2 cellular contexts compared by ENCODE assay signal in the genomic region with DNA sequence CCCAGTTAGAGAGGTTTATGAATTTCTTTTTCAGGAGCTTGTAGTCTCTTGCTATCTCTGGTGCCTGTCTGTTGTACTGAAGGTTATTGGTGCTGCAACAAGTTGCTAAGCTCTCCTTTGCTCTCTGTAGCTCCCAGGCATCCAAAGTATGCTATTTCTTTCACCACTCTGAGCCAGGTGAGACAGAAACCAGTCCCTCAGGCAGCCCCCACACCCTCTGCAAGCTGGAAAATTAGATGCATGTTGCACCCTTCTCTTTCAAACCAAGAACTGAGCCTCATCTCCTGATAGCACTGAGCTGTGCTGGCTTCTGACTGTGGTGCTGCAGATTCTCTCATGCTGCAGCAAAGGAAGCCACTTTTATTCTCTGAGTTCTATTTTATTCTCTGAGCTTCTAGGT.
TF ChIP-seq lines count a peak whose summit lies in the region.

No MANE protein-coding gene starts in this region.

TF ChIP-seq in GM23338, 12 proteins besides CTCF, POLR2A, EP300 and RAD21 (continues in another document):
- TF ChIP-seq POLR2AphosphoS5 (IDR thresholded peaks at IDR 0.05; ENCODE audit: low read depth) (no peak), NANOG (IDR thresholded peaks at IDR 0.05; ENCODE audit: borderline replicate concordance) (no peak), EZH2phosphoT487 (IDR thresholded peaks at IDR 0.05; ENCODE audit: unreplicated experiment) (no peak), ZNF114 (CRISPR knock-in tag; IDR thresholded peaks at IDR 0.05) (no peak), ZNF331 (CRISPR knock-in tag; IDR thresholded peaks at IDR 0.05; ENCODE audit: low read depth) (no peak), EZH2 (IDR thresholded peaks at IDR 0.05; ENCODE audit: low read depth, unreplicated experiment) (no peak), CREB1 (CRISPR knock-in tag; IDR thresholded peaks at IDR 0.05; ENCODE audit: low read depth) (no peak), JUNB (IDR thresholded peaks at IDR 0.05; ENCODE audit: unreplicated experiment) (no peak), STAT1 (IDR thresholded peaks at IDR 0.05; ENCODE audit: unreplicated experiment) (no peak)
- TF ChIP-seq, protein P1, sequence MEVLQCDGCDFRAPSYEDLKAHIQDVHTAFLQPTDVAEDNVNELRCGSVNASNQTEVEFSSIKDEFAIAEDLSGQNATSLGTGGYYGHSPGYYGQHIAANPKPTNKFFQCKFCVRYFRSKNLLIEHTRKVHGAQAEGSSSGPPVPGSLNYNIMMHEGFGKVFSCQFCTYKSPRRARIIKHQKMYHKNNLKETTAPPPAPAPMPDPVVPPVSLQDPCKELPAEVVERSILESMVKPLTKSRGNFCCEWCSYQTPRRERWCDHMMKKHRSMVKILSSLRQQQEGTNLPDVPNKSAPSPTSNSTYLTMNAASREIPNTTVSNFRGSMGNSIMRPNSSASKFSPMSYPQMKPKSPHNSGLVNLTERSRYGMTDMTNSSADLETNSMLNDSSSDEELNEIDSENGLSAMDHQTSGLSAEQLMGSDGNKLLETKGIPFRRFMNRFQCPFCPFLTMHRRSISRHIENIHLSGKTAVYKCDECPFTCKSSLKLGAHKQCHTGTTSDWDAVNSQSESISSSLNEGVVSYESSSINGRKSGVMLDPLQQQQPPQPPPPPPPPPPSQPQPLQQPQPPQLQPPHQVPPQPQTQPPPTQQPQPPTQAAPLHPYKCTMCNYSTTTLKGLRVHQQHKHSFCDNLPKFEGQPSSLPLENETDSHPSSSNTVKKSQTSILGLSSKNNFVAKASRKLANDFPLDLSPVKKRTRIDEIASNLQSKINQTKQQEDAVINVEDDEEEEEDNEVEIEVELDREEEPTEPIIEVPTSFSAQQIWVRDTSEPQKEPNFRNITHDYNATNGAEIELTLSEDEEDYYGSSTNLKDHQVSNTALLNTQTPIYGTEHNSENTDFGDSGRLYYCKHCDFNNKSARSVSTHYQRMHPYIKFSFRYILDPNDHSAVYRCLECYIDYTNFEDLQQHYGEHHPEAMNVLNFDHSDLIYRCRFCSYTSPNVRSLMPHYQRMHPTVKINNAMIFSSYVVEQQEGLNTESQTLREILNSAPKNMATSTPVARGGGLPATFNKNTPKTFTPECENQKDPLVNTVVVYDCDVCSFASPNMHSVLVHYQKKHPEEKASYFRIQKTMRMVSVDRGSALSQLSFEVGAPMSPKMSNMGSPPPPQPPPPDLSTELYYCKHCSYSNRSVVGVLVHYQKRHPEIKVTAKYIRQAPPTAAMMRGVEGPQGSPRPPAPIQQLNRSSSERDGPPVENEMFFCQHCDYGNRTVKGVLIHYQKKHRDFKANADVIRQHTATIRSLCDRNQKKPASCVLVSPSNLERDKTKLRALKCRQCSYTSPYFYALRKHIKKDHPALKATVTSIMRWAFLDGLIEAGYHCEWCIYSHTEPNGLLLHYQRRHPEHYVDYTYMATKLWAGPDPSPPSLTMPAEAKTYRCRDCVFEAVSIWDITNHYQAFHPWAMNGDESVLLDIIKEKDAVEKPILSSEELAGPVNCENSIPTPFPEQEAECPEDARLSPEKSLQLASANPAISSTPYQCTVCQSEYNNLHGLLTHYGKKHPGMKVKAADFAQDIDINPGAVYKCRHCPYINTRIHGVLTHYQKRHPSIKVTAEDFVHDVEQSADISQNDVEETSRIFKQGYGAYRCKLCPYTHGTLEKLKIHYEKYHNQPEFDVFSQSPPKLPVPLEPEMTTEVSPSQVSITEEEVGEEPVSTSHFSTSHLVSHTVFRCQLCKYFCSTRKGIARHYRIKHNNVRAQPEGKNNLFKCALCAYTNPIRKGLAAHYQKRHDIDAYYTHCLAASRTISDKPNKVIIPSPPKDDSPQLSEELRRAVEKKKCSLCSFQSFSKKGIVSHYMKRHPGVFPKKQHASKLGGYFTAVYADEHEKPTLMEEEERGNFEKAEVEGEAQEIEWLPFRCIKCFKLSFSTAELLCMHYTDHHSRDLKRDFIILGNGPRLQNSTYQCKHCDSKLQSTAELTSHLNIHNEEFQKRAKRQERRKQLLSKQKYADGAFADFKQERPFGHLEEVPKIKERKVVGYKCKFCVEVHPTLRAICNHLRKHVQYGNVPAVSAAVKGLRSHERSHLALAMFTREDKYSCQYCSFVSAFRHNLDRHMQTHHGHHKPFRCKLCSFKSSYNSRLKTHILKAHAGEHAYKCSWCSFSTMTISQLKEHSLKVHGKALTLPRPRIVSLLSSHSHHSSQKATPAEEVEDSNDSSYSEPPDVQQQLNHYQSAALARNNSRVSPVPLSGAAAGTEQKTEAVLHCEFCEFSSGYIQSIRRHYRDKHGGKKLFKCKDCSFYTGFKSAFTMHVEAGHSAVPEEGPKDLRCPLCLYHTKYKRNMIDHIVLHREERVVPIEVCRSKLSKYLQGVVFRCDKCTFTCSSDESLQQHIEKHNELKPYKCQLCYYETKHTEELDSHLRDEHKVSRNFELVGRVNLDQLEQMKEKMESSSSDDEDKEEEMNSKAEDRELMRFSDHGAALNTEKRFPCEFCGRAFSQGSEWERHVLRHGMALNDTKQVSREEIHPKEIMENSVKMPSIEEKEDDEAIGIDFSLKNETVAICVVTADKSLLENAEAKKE (CRISPR knock-in tag; IDR thresholded peaks at IDR 0.05) = no peak
- TF ChIP-seq, protein P2, sequence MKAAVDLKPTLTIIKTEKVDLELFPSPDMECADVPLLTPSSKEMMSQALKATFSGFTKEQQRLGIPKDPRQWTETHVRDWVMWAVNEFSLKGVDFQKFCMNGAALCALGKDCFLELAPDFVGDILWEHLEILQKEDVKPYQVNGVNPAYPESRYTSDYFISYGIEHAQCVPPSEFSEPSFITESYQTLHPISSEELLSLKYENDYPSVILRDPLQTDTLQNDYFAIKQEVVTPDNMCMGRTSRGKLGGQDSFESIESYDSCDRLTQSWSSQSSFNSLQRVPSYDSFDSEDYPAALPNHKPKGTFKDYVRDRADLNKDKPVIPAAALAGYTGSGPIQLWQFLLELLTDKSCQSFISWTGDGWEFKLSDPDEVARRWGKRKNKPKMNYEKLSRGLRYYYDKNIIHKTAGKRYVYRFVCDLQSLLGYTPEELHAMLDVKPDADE (IDR thresholded peaks at IDR 0.05) = no peak

TF ChIP-seq in H1, 55 proteins besides CTCF, POLR2A, EP300 and RAD21:
- TF ChIP-seq FOSL1 (IDR thresholded peaks at IDR 0.05; ENCODE audit: insufficient read depth, low read depth, low read length) (no peak), GABPA (IDR thresholded peaks at IDR 0.05; ENCODE audit: borderline replicate concordance, insufficient read depth, low read length) (no peak), HDAC6 (IDR thresholded peaks at IDR 0.05; ENCODE audit: low read depth, low read length) (no peak), EGR1 (IDR thresholded peaks at IDR 0.05; ENCODE audit: borderline replicate concordance, low read depth, low read length) (no peak), YY1 (IDR thresholded peaks at IDR 0.05; ENCODE audit: low read depth, low read length) (no peak), MAFK (IDR thresholded peaks at IDR 0.05; ENCODE audit: low read depth, low read length) (no peak), NANOG (IDR thresholded peaks at IDR 0.05; ENCODE audit: insufficient read depth, low read depth, low read length, poor library complexity, severe bottlenecking) (no peak), CBX5 (IDR thresholded peaks at IDR 0.05; ENCODE audit: low read depth, low read length) (no peak), SIX5 (IDR thresholded peaks at IDR 0.05; ENCODE audit: low read depth, low read length) (no peak), RNF2 (IDR thresholded peaks at IDR 0.05; ENCODE audit: borderline replicate concordance, low read depth, low read length, missing control alignments, poor library complexity, severe bottlenecking) (no peak), TCF12 (IDR thresholded peaks at IDR 0.05; ENCODE audit: low read depth, low read length) (no peak), KDM5A (IDR thresholded peaks at IDR 0.05; ENCODE audit: low read length) (no peak)
